In genomic region chr2:44135771-44136170, GRCh38 we compare ENCODE assay signal across 17 cellular contexts. TPM values are rescaled to one million over a fixed set of nuclear protein-coding genes. Genes with fewer than 3 reads are reported as not detected.
DNase-seq lines count a peak whose midpoint lies in the region; ATAC-seq and TF ChIP-seq lines count a peak whose summit lies in the region.
"Had no signal": no experiment of that assay in that cellular context is flagged by ENCODE, and none has a peak within 500 bp of the region (broad histone marks: within the 10 kb centered on the region; RNA-seq: fewer than 3 reads in every experiment).

No MANE protein-coding gene starts in this region.

- 63% methylated on average over 1 of the region's 2 CpGs; no CpG with 5 or more reads in 1 of the 2 experiments for WGBS in endodermal cell (ENCODE audit: insufficient coverage in 1 of 2, insufficient read length in 1 of 2), 2 experiments
- WGBS in mesodermal cell (ENCODE audit: insufficient coverage in 2 of 2), 2 experiments, result no CpG with 5 or more reads among the region's 2 CpGs

- H3K27ac Mint-ChIP-seq in endodermal cell, result peak overlapping the region; percentile 90
- H3K27ac Mint-ChIP-seq: activated naive CD8-positive, alpha-beta T cell treated with anti-CD3 and anti-CD28 coated beads, Interleukin-2, amount 10 ng/mL, durations not matched to agents 7 days and 5 days; immature natural killer cell had no signal

- DNase-seq in AG09309 (ENCODE audit: low read depth) (peak; percentile 34), M059J (ENCODE audit: low read depth) (peak; percentile 56), endodermal cell (peak; percentile 58), 8988T (no peak)
- no peak for DNase-seq in stimulated activated CD4-positive, alpha-beta T cell treated with anti-CD3 and anti-CD28 coated beads, Interleukin-15, amount 100 ng/mL, for 24 hours
- DNase-seq: activated naive CD8-positive, alpha-beta T cell treated with anti-CD3 and anti-CD28 coated beads, Interleukin-2, amount 10 ng/mL, durations not matched to agents 7 days and 5 days; C1 segment of cervical spinal cord; dermis blood vessel endothelial cell; immature natural killer cell; Kasumi-1; NCI-H1694; NCI-H526; ovary; T-helper 1 cell had no signal

- H3K4me3 Mint-ChIP-seq in endodermal cell, result no peak overlapping the region
- H3K4me3 Mint-ChIP-seq: activated naive CD8-positive, alpha-beta T cell treated with anti-CD3 and anti-CD28 coated beads, Interleukin-2, amount 10 ng/mL, durations not matched to agents 7 days and 5 days; immature natural killer cell had no signal

- peaks cover 33% of the 10 kb centered on the region for H3K4me1 Mint-ChIP-seq in endodermal cell
- H3K4me1 Mint-ChIP-seq: immature natural killer cell had no signal

- H3K9me3 ChIP-seq in endodermal cell (ENCODE audit: control insufficient read depth, low read length) (peaks cover 26% of the 10 kb centered on the region), mesodermal cell (ENCODE audit: control insufficient read depth, low read length) (no peaks in the 10 kb centered on the region)
- H3K9me3 ChIP-seq: ovary had no signal

- peaks cover 41% of the 10 kb centered on the region for H3K9me3 Mint-ChIP-seq in endodermal cell
- H3K9me3 Mint-ChIP-seq: immature natural killer cell had no signal

- H3K36me3 Mint-ChIP-seq in endodermal cell (ENCODE audit: low read depth), result peaks cover 7% of the 10 kb centered on the region

- H3K36me3 ChIP-seq in endodermal cell (ENCODE audit: control insufficient read depth, insufficient read depth, low read length), result no peaks in the 10 kb centered on the region
- no peaks in the 10 kb centered on the region for H3K36me3 ChIP-seq in mesodermal cell (ENCODE audit: control insufficient read depth, insufficient read depth, low read length)
- H3K36me3 ChIP-seq: ovary had no signal

- H3K27ac ChIP-seq in endodermal cell (ENCODE audit: low read depth, low read length), result peak overlapping the region; percentile 30
- peak overlapping the region; percentile 74 for H3K27ac ChIP-seq in mesodermal cell (ENCODE audit: low read depth, low read length, severe bottlenecking)
- H3K27ac ChIP-seq: ovary had no signal

- H3K4me1 ChIP-seq in endodermal cell (ENCODE audit: control insufficient read depth, insufficient read depth, low read length) (peaks cover 3% of the 10 kb centered on the region), mesodermal cell (ENCODE audit: control insufficient read depth, insufficient read depth, low read length, poor library complexity, severe bottlenecking) (peaks cover 25% of the 10 kb centered on the region)

- no peaks in the 10 kb centered on the region for H3K27me3 ChIP-seq in endodermal cell (ENCODE audit: control insufficient read depth, insufficient read depth, low read length, poor library complexity, severe bottlenecking)
- H3K27me3 ChIP-seq: ovary had no signal

- peak overlapping the region; percentile 13 for H3K9ac ChIP-seq in endodermal cell (ENCODE audit: extremely low read depth, low read length, poor library complexity, severe bottlenecking)

- H3K4me3 ChIP-seq in AG09309 (ENCODE audit: control insufficient read depth, low read depth, low read length), result no peak overlapping the region
- H3K4me3 ChIP-seq in endodermal cell (ENCODE audit: low read length), result no peak overlapping the region
- H3K4me3 ChIP-seq in mesodermal cell (ENCODE audit: extremely low read depth, insufficient read depth, low read length, poor library complexity, severe bottlenecking), result no peak overlapping the region
- H3K4me3 ChIP-seq: ovary had no signal

- no peak for TF ChIP-seq CTCF in AG09309 (IDR thresholded peaks at IDR 0.05; ENCODE audit: control insufficient read depth, insufficient read depth, low read depth, low read length, missing control alignments)
- no peak for TF ChIP-seq CTCF in endodermal cell (conservative IDR thresholded peaks at IDR 0.05)

- ATAC-seq in GM21619 (IDR thresholded peaks at IDR 0.05; ENCODE audit: unreplicated experiment) (no peak), HG03097 (IDR thresholded peaks at IDR 0.05; ENCODE audit: low FRiP score, unreplicated experiment) (no peak)

- H3K27me3 Mint-ChIP-seq in endodermal cell (ENCODE audit: insufficient read depth), result no peaks in the 10 kb centered on the region

RNA-seq across cellular contexts. Expression of gene PPM1B, which starts 32.9 kb away (rescaled TPM):
- total RNA-seq in M059J (2014; rRNA removed; shearing (Covaris generic)), result 32.2 and 33.1 TPM in 2 replicates
- total RNA-seq in endodermal cell, result 10 to 100 TPM; 54.9 to 70.5 TPM
- polyA plus RNA-seq in endodermal cell (2013, experiment 1 of 2), result 43.9 TPM
- polyA plus RNA-seq in endodermal cell (2013, experiment 2 of 2), result 39.6 TPM
- 32.8 TPM for polyA plus RNA-seq in mesodermal cell (2013, experiment 1 of 2)
- 36.1 TPM for polyA plus RNA-seq in mesodermal cell (2013, experiment 2 of 2)

Comparison
In these comparisons a context has a peak if more than half of its experiments do, and no peak if none do; other contexts are left out.
1. DNase-seq: peak in AG09309 (single experiment), M059J (single experiment) and endodermal cell (single experiment); none in 8988T (single experiment) and stimulated activated CD4-positive, alpha-beta T cell treated with anti-CD3 and anti-CD28 coated beads, Interleukin-15, amount 100 ng/mL, for 24 hours (single experiment).